22 cellular contexts compared by ENCODE assay signal in the genomic region with DNA sequence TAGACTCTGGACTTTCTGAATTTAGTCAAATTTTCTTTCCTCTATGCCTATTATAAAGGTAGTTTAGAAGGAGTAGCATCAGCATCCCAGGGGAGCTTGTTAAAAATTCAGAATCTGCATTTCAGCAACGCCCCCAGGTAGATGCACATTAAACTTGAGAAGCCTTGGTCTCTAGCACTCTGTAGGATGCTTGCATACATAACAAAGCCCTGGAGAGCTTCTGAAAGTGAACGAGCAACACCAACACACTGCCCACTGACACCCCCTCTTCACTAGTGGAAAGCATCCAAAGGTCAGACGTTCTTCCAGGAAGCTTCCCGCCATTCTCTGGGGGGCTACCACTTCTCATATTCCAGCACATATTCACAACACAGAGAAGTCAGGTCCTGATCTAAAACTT. TPM values are rescaled to one million over a fixed set of nuclear protein-coding genes. Genes with fewer than 3 reads are reported as not detected.
DNase-seq lines count a peak whose midpoint lies in the region; ATAC-seq and TF ChIP-seq lines count a peak whose summit lies in the region.
"Had no signal": no experiment of that assay in that cellular context is flagged by ENCODE, and none has a peak within 500 bp of the region (broad histone marks: within the 10 kb centered on the region; RNA-seq: fewer than 3 reads in every experiment).

No MANE protein-coding gene starts in this region.

- no peak overlapping the region for H3K27ac ChIP-seq in iPS-20b (ENCODE audit: low read length)
- H3K27ac ChIP-seq in sigmoid colon = peak overlapping the region; percentile 75 to 90 (median 87)
- H3K27ac ChIP-seq: BLaER1 had no signal

- WGBS in sigmoid colon, 2 donors = 48 to 61% methylated on average over 4 of the region's 4 CpGs

- peaks cover 53% of the 10 kb centered on the region for H3K27me3 ChIP-seq in iPS-20b (ENCODE audit: insufficient read depth, low read length)
- no peaks in the 10 kb centered on the region for H3K27me3 ChIP-seq in sigmoid colon
- H3K27me3 ChIP-seq: BLaER1, MG63 had no signal

- no peaks in the 10 kb centered on the region for H3K9me3 Mint-ChIP-seq in WTC11
- H3K9me3 Mint-ChIP-seq: CD4-positive, alpha-beta T cell; H9 had no signal

- no peak for TF ChIP-seq POLR2A in sigmoid colon (IDR thresholded peaks at IDR 0.05)

- ATAC-seq in WTC11 = peak; percentile 78
- ATAC-seq in HG03025 (IDR thresholded peaks at IDR 0.05; ENCODE audit: low FRiP score, unreplicated experiment) = no peak
- no peak for ATAC-seq in GM21360 (IDR thresholded peaks at IDR 0.05; ENCODE audit: unreplicated experiment)
- ATAC-seq: PC-3 had no signal

- no peak overlapping the region for H3K4me3 Mint-ChIP-seq in WTC11
- H3K4me3 Mint-ChIP-seq: CD4-positive, alpha-beta T cell had no signal

- CTCF ChIA-PET in WTC11 (lab: Charles Lee) = interaction anchor here (0.9 to 1.1 kb wide), 2 partner anchors 10 to 266 kb away, joined by 3 read pairs; no protein-coding TSS in a partner anchor

- H3K9ac ChIP-seq in iPS-20b (ENCODE audit: low read depth, low read length) = no peak overlapping the region
- H3K9ac ChIP-seq: BLaER1 had no signal

- no peak overlapping the region for H3K27ac Mint-ChIP-seq in WTC11
- H3K27ac Mint-ChIP-seq: CD4-positive, alpha-beta T cell; H9 had no signal

- DNase-seq in WTC11 (ENCODE audit: low spot score) = no peak
- no peak for DNase-seq in sigmoid colon
- DNase-seq in AML-193 (lab: John Stamatoyannopoulos, UW) = no peak
- DNase-seq in cerebellar nuclear complex (lab: John Stamatoyannopoulos, UW) = no peak
- DNase-seq: CD4-positive, alpha-beta T cell; COR-L47; DMS79; H9; MG63; NCI-H1417; NCI-H1694 treated with DMSO at 0.1 percent for 48 hours; NCI-H2081 treated with DMSO at 0.1 percent for 48 hours; NCI-H446 treated with DMSO at 0.1 percent for 48 hours; NCI-H526 treated with DMSO at 0.1 percent for 48 hours; PC-3; RPMI8226; SHP77; SW 1271 had no signal

- TF ChIP-seq CTCF in WTC11 (IDR thresholded peaks at IDR 0.05) = no peak
- TF ChIP-seq CTCF in sigmoid colon (IDR thresholded peaks at IDR 0.05) = no peak

- H3K4me1 ChIP-seq in iPS-20b (ENCODE audit: insufficient read depth, low read length) = peaks cover 43% of the 10 kb centered on the region
- peaks cover 0 to 100% (median 97%) of the 10 kb centered on the region in 4 donors for H3K4me1 ChIP-seq in sigmoid colon

- H3K4me3 ChIP-seq in iPS-20b (ENCODE audit: low read length) (peak overlapping the region; percentile 12; the same call in 1 of the 2 replicates), sigmoid colon (no peak overlapping the region)
- H3K4me3 ChIP-seq: BLaER1, MG63 had no signal

- POLR2A ChIA-PET in WTC11 (lab: Charles Lee) = no interaction called here

- peaks cover 97% of the 10 kb centered on the region for H3K27me3 Mint-ChIP-seq in WTC11 (ENCODE audit: low read depth)

- peaks cover 68% of the 10 kb centered on the region for H3K4me1 Mint-ChIP-seq in WTC11

- H3K9me3 ChIP-seq in iPS-20b (ENCODE audit: insufficient read depth, low read depth, low read length) (no peaks in the 10 kb centered on the region), sigmoid colon (no peaks in the 10 kb centered on the region)
- H3K9me3 ChIP-seq: BLaER1, MG63 had no signal

- H3K36me3 Mint-ChIP-seq in WTC11 = no peaks in the 10 kb centered on the region

- H3K36me3 ChIP-seq in iPS-20b (ENCODE audit: insufficient read depth, low read depth, low read length) = no peaks in the 10 kb centered on the region
- no peaks in the 10 kb centered on the region for H3K36me3 ChIP-seq in sigmoid colon
- H3K36me3 ChIP-seq: BLaER1, MG63 had no signal

- intact Hi-C loops in sigmoid colon (cut with DNase I) = no loop called here

- TF ChIP-seq EP300 in sigmoid colon (IDR thresholded peaks at IDR 0.05) = no peak

TF ChIP-seq in WTC11, 78 proteins besides CTCF, POLR2A, EP300 and RAD21:
- TF ChIP-seq, protein P1, sequence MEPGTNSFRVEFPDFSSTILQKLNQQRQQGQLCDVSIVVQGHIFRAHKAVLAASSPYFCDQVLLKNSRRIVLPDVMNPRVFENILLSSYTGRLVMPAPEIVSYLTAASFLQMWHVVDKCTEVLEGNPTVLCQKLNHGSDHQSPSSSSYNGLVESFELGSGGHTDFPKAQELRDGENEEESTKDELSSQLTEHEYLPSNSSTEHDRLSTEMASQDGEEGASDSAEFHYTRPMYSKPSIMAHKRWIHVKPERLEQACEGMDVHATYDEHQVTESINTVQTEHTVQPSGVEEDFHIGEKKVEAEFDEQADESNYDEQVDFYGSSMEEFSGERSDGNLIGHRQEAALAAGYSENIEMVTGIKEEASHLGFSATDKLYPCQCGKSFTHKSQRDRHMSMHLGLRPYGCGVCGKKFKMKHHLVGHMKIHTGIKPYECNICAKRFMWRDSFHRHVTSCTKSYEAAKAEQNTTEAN (CRISPR knock-in tag; IDR thresholded peaks at IDR 0.05) = peak; percentile 89; the same call in 1 of the 2 replicates
- TF ChIP-seq, protein P2, sequence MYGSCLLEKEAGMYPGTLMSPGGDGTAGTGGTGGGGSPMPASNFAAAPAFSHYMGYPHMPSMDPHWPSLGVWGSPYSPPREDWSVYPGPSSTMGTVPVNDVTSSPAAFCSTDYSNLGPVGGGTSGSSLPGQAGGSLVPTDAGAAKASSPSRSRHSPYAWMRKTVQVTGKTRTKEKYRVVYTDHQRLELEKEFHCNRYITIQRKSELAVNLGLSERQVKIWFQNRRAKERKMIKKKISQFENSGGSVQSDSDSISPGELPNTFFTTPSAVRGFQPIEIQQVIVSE (CRISPR knock-in tag; IDR thresholded peaks at IDR 0.05; ENCODE audit: borderline replicate concordance) = no peak

RNA-seq across cellular contexts. Expression of a gene that starts 6.5 kb away (rescaled TPM):
- total RNA-seq in WTC11 (2021) (4.5 to 5.6 TPM (median 4.7 TPM) in 3 replicates), sigmoid colon (10 to 100 TPM; 61.1 to 96.7 (median 69.9) TPM)
- polyA plus RNA-seq in sigmoid colon = 1 to 10 TPM in 2 of 3 donors, under 1 TPM in 1; 0.69 to 3.4 (median 1.2) TPM
- total RNA-seq: CD4-positive, alpha-beta T cell had no signal
